Comparison of ENCODE assay signal across 14 cellular contexts in the genomic region with DNA sequence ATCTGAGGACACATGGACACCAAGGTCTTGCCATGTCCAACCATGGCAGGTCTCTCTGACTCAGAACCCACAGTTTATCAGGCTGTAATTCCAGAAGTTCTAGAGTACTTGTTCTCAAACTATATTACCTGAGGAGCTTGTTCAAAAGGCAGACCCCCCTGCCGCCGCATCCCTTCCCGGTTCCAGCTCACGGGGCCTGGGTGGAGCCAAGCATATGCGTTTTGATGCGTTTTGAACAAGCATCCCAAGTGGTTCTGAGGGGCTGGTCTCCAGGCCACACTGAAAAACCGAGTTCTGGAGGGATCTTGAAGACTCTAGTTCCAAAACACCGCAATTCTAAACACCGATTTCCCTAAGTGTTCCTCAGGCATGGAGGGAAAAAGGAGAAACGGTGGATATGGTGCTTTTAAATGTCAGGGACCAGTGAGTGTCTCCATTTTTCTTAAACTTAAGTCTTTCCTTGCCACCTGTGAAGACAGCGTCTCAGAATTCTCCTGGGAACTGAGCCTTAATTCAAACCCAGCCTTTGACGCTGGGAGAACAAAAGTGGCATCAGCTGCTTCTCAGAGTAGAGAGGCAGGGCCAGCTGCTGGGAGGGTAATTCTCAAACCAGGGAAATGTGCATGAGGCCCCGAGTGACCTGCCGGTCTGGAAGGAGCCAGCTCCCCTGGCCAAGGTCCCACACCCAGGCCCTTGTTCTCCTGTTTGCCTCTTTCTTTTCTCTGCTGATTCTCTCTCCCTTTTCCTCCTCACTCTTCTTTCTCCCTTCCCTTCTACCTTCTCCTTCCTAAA.
DNase-seq lines count a peak whose midpoint lies in the region; ATAC-seq lines count a peak whose summit lies in the region.
"Had no signal": no experiment of that assay in that cellular context is flagged by ENCODE, and none has a peak within 500 bp of the region (broad histone marks: within the 10 kb centered on the region; RNA-seq: fewer than 3 reads in every experiment).

No MANE protein-coding gene starts in this region.

- no peak for DNase-seq in activated CD4-positive, alpha-beta T cell treated with anti-CD3 and anti-CD28 coated beads for 36 hours
- no peak for DNase-seq in activated CD4-positive, alpha-beta T cell treated with anti-CD3 and anti-CD28 coated beads, Interleukin-2, amount 50 U/mL, for 4 hours
- no peak for DNase-seq in central memory CD8-positive, alpha-beta T cell (ENCODE audit: low spot score in 2 of 2)
- no peak for DNase-seq in NOMO-1 (lab: John Stamatoyannopoulos, UW; ENCODE audit: unreplicated experiment in 2 of 2)
- no peak for DNase-seq in activated CD4-positive, alpha-beta T cell treated with anti-CD3 and anti-CD28 coated beads for 4 hours
- DNase-seq: activated gamma-delta T cell; effector CD8-positive, alpha-beta T cell; NCI-H1048; PC-3 had no signal

- H3K36me3 Mint-ChIP-seq in activated CD4-positive, alpha-beta T cell treated with anti-CD3 and anti-CD28 coated beads for 36 hours (ENCODE audit: low read depth), result peaks cover 9% of the 10 kb centered on the region
- peaks cover 23% of the 10 kb centered on the region for H3K36me3 Mint-ChIP-seq in central memory CD8-positive, alpha-beta T cell (ENCODE audit: insufficient read depth)

- peak overlapping the region; percentile 63 for H3K27ac Mint-ChIP-seq in activated CD4-positive, alpha-beta T cell treated with anti-CD3 and anti-CD28 coated beads for 36 hours
- H3K27ac Mint-ChIP-seq in central memory CD8-positive, alpha-beta T cell (ENCODE audit: low read depth), result peak overlapping the region; percentile 87

- intact Hi-C loops in activated CD4-positive, alpha-beta T cell treated with anti-CD3 and anti-CD28 coated beads for 36 hours (cut with DNase I, micrococcal nuclease), result no loop called here

- peak overlapping the region; percentile 50 for H3K27ac ChIP-seq in muscle layer of duodenum (ENCODE audit: low read length)
- H3K27ac ChIP-seq in subcutaneous abdominal adipose tissue (ENCODE audit: low read depth, low read length), result peak overlapping the region; percentile 67

- H3K4me3 ChIP-seq in muscle layer of duodenum (ENCODE audit: low read depth in 1 of 2, low read length in 2 of 2), result no peak overlapping the region
- no peak overlapping the region for H3K4me3 ChIP-seq in subcutaneous abdominal adipose tissue (ENCODE audit: low read depth in 1 of 5, low read length in 5 of 5)
- H3K4me3 ChIP-seq: ovary had no signal

- H3K4me3 Mint-ChIP-seq in activated CD4-positive, alpha-beta T cell treated with anti-CD3 and anti-CD28 coated beads for 36 hours, result no peak overlapping the region
- H3K4me3 Mint-ChIP-seq in central memory CD8-positive, alpha-beta T cell, result no peak overlapping the region

- no peaks in the 10 kb centered on the region for H3K4me1 Mint-ChIP-seq in activated CD4-positive, alpha-beta T cell treated with anti-CD3 and anti-CD28 coated beads for 36 hours
- peaks cover 14% of the 10 kb centered on the region for H3K4me1 Mint-ChIP-seq in central memory CD8-positive, alpha-beta T cell

- H3K27me3 ChIP-seq in muscle layer of duodenum (ENCODE audit: low read depth, low read length) (no peaks in the 10 kb centered on the region), subcutaneous abdominal adipose tissue (ENCODE audit: control insufficient read depth in 5 of 5, insufficient read depth in 4 of 5, low read length in 5 of 5) (no peaks in the 10 kb centered on the region)
- H3K27me3 ChIP-seq: ovary had no signal

- H3K9me3 ChIP-seq in muscle layer of duodenum (ENCODE audit: control insufficient read depth in 1 of 2, low read length in 2 of 2) (no peaks in the 10 kb centered on the region), subcutaneous abdominal adipose tissue (ENCODE audit: control insufficient read depth in 5 of 5, low read length in 5 of 5) (no peaks in the 10 kb centered on the region)
- H3K9me3 ChIP-seq: ovary had no signal

- CTCF ChIA-PET in activated CD4-positive, alpha-beta T cell treated with anti-CD3 and anti-CD28 coated beads for 36 hours (lab: Charles Lee), result interaction anchor here (1.3 kb wide), 1 partner anchor 73 kb away, joined by 7 read pairs; no protein-coding TSS in a partner anchor

- no peak overlapping the region for H3K9ac ChIP-seq in subcutaneous abdominal adipose tissue (ENCODE audit: low read length in 5 of 5)

- no peaks in the 10 kb centered on the region for H3K27me3 Mint-ChIP-seq in activated CD4-positive, alpha-beta T cell treated with anti-CD3 and anti-CD28 coated beads for 36 hours
- H3K27me3 Mint-ChIP-seq in central memory CD8-positive, alpha-beta T cell, result no peaks in the 10 kb centered on the region

- no peaks in the 10 kb centered on the region for H3K9me3 Mint-ChIP-seq in activated CD4-positive, alpha-beta T cell treated with anti-CD3 and anti-CD28 coated beads for 36 hours (ENCODE audit: low read depth)
- no peaks in the 10 kb centered on the region for H3K9me3 Mint-ChIP-seq in central memory CD8-positive, alpha-beta T cell

- no peak for ATAC-seq in activated CD4-positive, alpha-beta T cell treated with anti-CD3 and anti-CD28 coated beads for 36 hours
- no peak for ATAC-seq in central memory CD8-positive, alpha-beta T cell (replicated peaks; ENCODE audit: extremely low read depth, poor library complexity, severe bottlenecking)
- ATAC-seq in GM21825 (IDR thresholded peaks at IDR 0.05; ENCODE audit: unreplicated experiment), result no peak
- ATAC-seq: HCT116, PC-3 had no signal

- POLR2A ChIA-PET in activated CD4-positive, alpha-beta T cell treated with anti-CD3 and anti-CD28 coated beads for 36 hours (lab: Charles Lee), result interaction anchor here (0.6 kb wide), 1 partner anchor 1923 kb away, joined by 3 read pairs; no protein-coding TSS in a partner anchor

- peaks cover 21 to 41% of the 10 kb centered on the region in 2 donors for H3K4me1 ChIP-seq in muscle layer of duodenum (ENCODE audit: control insufficient read depth in 1 of 2, insufficient read depth in 2 of 2, low read length in 2 of 2)
- peaks cover 0 to 75% (median 10%) of the 10 kb centered on the region in 5 donors for H3K4me1 ChIP-seq in subcutaneous abdominal adipose tissue (ENCODE audit: control insufficient read depth in 5 of 5, insufficient read depth in 5 of 5, low read length in 5 of 5)

- peaks cover 19 to 57% of the 10 kb centered on the region in 2 donors for H3K36me3 ChIP-seq in muscle layer of duodenum (ENCODE audit: control insufficient read depth in 1 of 2, insufficient read depth in 2 of 2, low read length in 2 of 2)
- H3K36me3 ChIP-seq in subcutaneous abdominal adipose tissue (ENCODE audit: control insufficient read depth in 5 of 5, insufficient read depth in 5 of 5, low read length in 5 of 5), result peaks cover 0 to 75% (median 51%) of the 10 kb centered on the region in 5 donors
- H3K36me3 ChIP-seq: ovary had no signal
